In genomic region chr3:99351097-99351496, GRCh38 we compare ENCODE assay signal across 33 cellular contexts.
"Had no signal": no experiment of that assay in that cellular context is flagged by ENCODE, and none has a peak within 500 bp of the region (broad histone marks: within the 10 kb centered on the region; RNA-seq: fewer than 3 reads in every experiment).

No MANE protein-coding gene starts in this region.

- DNase-seq: activated B cell treated with CpG ODN at 0.5 μM for 24 hours; activated CD4-positive, alpha-beta T cell treated with anti-CD3 and anti-CD28 coated beads for 36 hours; activated CD8-positive, alpha-beta memory T cell treated with anti-CD3 and anti-CD28 coated beads, Interleukin-2, amount 10 ng/mL, durations not matched to agents 7 days and 5 days; activated CD8-positive, alpha-beta T cell treated with anti-CD3 and anti-CD28 coated beads, Interleukin-2, amount 10 ng/mL, durations not matched to agents 7 days and 5 days; activated naive CD4-positive, alpha-beta T cell; activated T-cell treated with anti-CD3 and anti-CD28 coated beads, Interleukin-2, amount 50 U/mL, for 72 hours; aorta; body of pancreas; effector CD8-positive, alpha-beta T cell; esophagus squamous epithelium; head of caudate nucleus; left lung; lower lobe of right lung; mesenchymal stem cell; natural killer cell; occipital lobe; psoas muscle; small intestine; stimulated activated CD4-positive, alpha-beta T cell treated with anti-CD3 and anti-CD28 coated beads, Interleukin-4, amount 100 ng/mL, for 4 hours; stimulated activated CD8-positive, alpha-beta memory T cell treated with anti-CD3 and anti-CD28 coated beads, Interleukin-4, amount 100 ng/mL, for 48 hours; stimulated activated naive CD8-positive, alpha-beta T cell treated with anti-CD3 and anti-CD28 coated beads, Interleukin-15, amount 100 ng/mL, for 72 hours; substantia nigra; T-helper 2 cell; upper lobe of left lung had no signal

- H3K27ac ChIP-seq: body of pancreas, epithelial cell of prostate, esophagus squamous epithelium, left lung, lower lobe of right lung, neural progenitor cell, parathyroid adenoma, psoas muscle, upper lobe of left lung, vagina had no signal

- ATAC-seq: activated CD4-positive, alpha-beta T cell treated with anti-CD3 and anti-CD28 coated beads for 36 hours; activated CD8-positive, alpha-beta memory T cell treated with anti-CD3 and anti-CD28 coated beads, Interleukin-2, amount 10 ng/mL, durations not matched to agents 7 days and 5 days; activated CD8-positive, alpha-beta T cell treated with anti-CD3 and anti-CD28 coated beads, Interleukin-2, amount 10 ng/mL, durations not matched to agents 7 days and 5 days; activated naive CD4-positive, alpha-beta T cell treated with anti-CD3 and anti-CD28 coated beads, Interleukin-2, amount 50 U/mL, for 72 hours; activated T-cell treated with anti-CD3 and anti-CD28 coated beads, Interleukin-2, amount 50 U/mL, for 72 hours; body of pancreas; left lung; lower lobe of right lung; natural killer cell; psoas muscle; sciatic nerve; stimulated activated memory B cell treated with anti-CD40 and anti-IgM and Interleukin-4, amounts not matched to agents 10 μg/mL and 1 μg/mL and 100 μg/mL, for 72 hours; stimulated activated naive CD8-positive, alpha-beta T cell treated with anti-CD3 and anti-CD28 coated beads, Interleukin-15, amount 100 ng/mL, for 72 hours had no signal

- H3K36me3 ChIP-seq: esophagus squamous epithelium, left lung, lower lobe of right lung, neural progenitor cell, upper lobe of left lung, vagina had no signal

- H3K27me3 ChIP-seq: body of pancreas, esophagus squamous epithelium, left lung, neural progenitor cell, upper lobe of left lung, vagina had no signal

- H3K4me2 ChIP-seq: neural progenitor cell had no signal

- FAIRE-seq: colon, endometrium, small intestine had no signal

- H3K4me3 ChIP-seq: body of pancreas, esophagus squamous epithelium, left lung, lower lobe of right lung, neural progenitor cell, psoas muscle, upper lobe of left lung, vagina had no signal

- H2AFZ ChIP-seq: neural progenitor cell, parathyroid adenoma had no signal

- H3K9me3 ChIP-seq: body of pancreas, esophagus squamous epithelium, left lung, lower lobe of right lung, psoas muscle, upper lobe of left lung, vagina had no signal

- H3K79me2 ChIP-seq: parathyroid adenoma had no signal

- H3K4me1 ChIP-seq: body of pancreas, esophagus squamous epithelium, left lung, lower lobe of right lung, neural progenitor cell, parathyroid adenoma, psoas muscle, upper lobe of left lung, vagina had no signal
